Comparison of ENCODE assay signal across 8 cellular contexts in the genomic region with DNA sequence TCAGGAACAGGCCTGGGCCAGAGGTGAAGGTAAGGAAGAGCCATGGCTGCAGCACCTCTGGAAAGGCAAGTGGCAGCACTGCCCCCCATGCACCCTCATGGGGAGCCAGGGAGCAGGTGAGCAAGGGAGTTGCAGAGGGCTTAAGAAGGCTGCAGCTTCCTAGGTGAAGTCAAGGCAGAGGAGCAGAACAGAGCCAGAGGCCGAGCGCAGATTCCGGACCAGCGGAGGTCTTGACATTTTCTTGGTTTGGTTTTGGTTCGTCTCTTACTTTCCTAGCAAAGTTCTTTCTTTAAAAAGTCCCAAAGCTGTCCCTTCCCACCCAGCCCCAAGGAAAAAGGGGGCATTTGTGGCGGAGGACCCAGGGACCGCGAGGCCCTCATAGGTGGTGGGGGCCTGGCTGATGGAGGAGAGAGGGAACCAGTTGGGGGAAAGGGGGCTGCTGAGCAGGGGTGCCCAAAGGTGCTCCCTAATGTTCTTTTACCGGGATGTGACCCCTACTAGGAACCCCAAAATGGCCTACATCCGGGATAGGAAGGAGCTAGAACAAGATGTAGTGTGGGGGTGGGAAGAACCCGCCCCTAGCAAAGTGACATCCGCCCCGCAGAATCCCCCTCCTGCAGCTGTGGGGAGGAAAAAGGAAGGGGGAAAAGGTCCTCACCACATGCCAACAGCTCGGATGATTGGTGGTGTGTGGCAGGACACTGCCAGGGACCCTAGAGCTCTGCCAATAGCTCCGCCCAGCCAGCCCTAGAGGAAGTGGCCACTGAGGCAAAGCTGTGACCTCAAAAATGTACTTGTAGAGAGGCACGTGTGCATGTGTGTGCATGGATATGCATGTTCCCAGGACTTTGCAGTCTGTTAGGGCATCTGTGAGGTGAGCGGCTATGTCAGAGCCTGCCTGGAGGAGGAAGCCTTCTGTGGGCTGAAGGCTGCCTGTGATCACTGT. TPM values are rescaled to one million over a fixed set of nuclear protein-coding genes. Genes with fewer than 3 reads are reported as not detected.
DNase-seq lines count a peak whose midpoint lies in the region; ATAC-seq and TF ChIP-seq lines count a peak whose summit lies in the region.

No MANE protein-coding gene starts in this region.

- H3K27me3 ChIP-seq in CD8-positive, alpha-beta T cell (ENCODE audit: insufficient read depth, low read length): no peaks in the 10 kb centered on the region
- no peaks in the 10 kb centered on the region for H3K27me3 ChIP-seq in breast epithelium

- ATAC-seq in CD8-positive, alpha-beta T cell: peak; percentile 60
- ATAC-seq in GM19452 (IDR thresholded peaks at IDR 0.05; ENCODE audit: unreplicated experiment) (peak; percentile 55), HG03575 (IDR thresholded peaks at IDR 0.05; ENCODE audit: extremely low read depth, insufficient number of reproducible peaks, low FRiP score, unreplicated experiment) (peak; percentile 32)
- peak; percentile 81 for ATAC-seq in stimulated activated naive CD8-positive, alpha-beta T cell treated with anti-CD3 and anti-CD28 coated beads, Interleukin-15, amount 100 ng/mL, for 72 hours

- H3K9me3 ChIP-seq in CD8-positive, alpha-beta T cell (ENCODE audit: low read length): no peaks in the 10 kb centered on the region
- H3K9me3 ChIP-seq in breast epithelium: no peaks in the 10 kb centered on the region

- POLR2A ChIA-PET in CD8-positive, alpha-beta T cell (lab: Charles Lee): interaction anchor here (0.8 to 6.6 kb wide), 6 partner anchors 13 to 113 kb away, joined by 3 to 79 read pairs (median 4); partner anchors contain the start of genes CCDC107, CREB3, RMRP and SIT1

- peak overlapping the region; percentile 39 for H3K4me3 Mint-ChIP-seq in CD8-positive, alpha-beta T cell
- peak overlapping the region; percentile 87 for H3K4me3 Mint-ChIP-seq in activated naive CD8-positive, alpha-beta T cell treated with anti-CD3 and anti-CD28 coated beads for 36 hours
- H3K4me3 Mint-ChIP-seq in stimulated activated naive CD8-positive, alpha-beta T cell treated with anti-CD3 and anti-CD28 coated beads, Interleukin-15, amount 100 ng/mL, for 72 hours: peak overlapping the region; percentile 92 to 95

- TF ChIP-seq CTCF in CD8-positive, alpha-beta T cell (IDR thresholded peaks at IDR 0.05): no peak
- TF ChIP-seq CTCF in breast epithelium (IDR thresholded peaks at IDR 0.05): no peak

- H3K4me1 Mint-ChIP-seq in CD8-positive, alpha-beta T cell (ENCODE audit: low read depth): peaks cover 39% of the 10 kb centered on the region
- peaks cover 58% of the 10 kb centered on the region for H3K4me1 Mint-ChIP-seq in activated naive CD8-positive, alpha-beta T cell treated with anti-CD3 and anti-CD28 coated beads for 36 hours
- H3K4me1 Mint-ChIP-seq in stimulated activated naive CD8-positive, alpha-beta T cell treated with anti-CD3 and anti-CD28 coated beads, Interleukin-15, amount 100 ng/mL, for 72 hours: peaks cover 66% of the 10 kb centered on the region

- H3K36me3 ChIP-seq in CD8-positive, alpha-beta T cell (ENCODE audit: insufficient read depth, low read length): no peaks in the 10 kb centered on the region
- no peaks in the 10 kb centered on the region for H3K36me3 ChIP-seq in breast epithelium

- peak overlapping the region; percentile 87 for H3K27ac Mint-ChIP-seq in CD8-positive, alpha-beta T cell
- peak overlapping the region; percentile 96 for H3K27ac Mint-ChIP-seq in activated naive CD8-positive, alpha-beta T cell treated with anti-CD3 and anti-CD28 coated beads for 36 hours
- peak overlapping the region; percentile 89 to 93 for H3K27ac Mint-ChIP-seq in stimulated activated naive CD8-positive, alpha-beta T cell treated with anti-CD3 and anti-CD28 coated beads, Interleukin-15, amount 100 ng/mL, for 72 hours

- H3K9me3 Mint-ChIP-seq in CD8-positive, alpha-beta T cell: no peaks in the 10 kb centered on the region
- H3K9me3 Mint-ChIP-seq in activated naive CD8-positive, alpha-beta T cell treated with anti-CD3 and anti-CD28 coated beads for 36 hours: no peaks in the 10 kb centered on the region
- H3K9me3 Mint-ChIP-seq in stimulated activated naive CD8-positive, alpha-beta T cell treated with anti-CD3 and anti-CD28 coated beads, Interleukin-15, amount 100 ng/mL, for 72 hours: no peaks in the 10 kb centered on the region

- no peaks in the 10 kb centered on the region for H3K36me3 Mint-ChIP-seq in CD8-positive, alpha-beta T cell
- H3K36me3 Mint-ChIP-seq in activated naive CD8-positive, alpha-beta T cell treated with anti-CD3 and anti-CD28 coated beads for 36 hours: peaks cover 5% of the 10 kb centered on the region

- CTCF ChIA-PET in CD8-positive, alpha-beta T cell (lab: Charles Lee): interaction anchor here (1.0 to 13.8 kb wide), 7 partner anchors 8 to 74 kb away, joined by 3 to 147 read pairs (median 4); partner anchors contain the start of genes CCDC107, RMRP and TPM2

- H3K4me1 ChIP-seq in CD8-positive, alpha-beta T cell (ENCODE audit: insufficient read depth, low read length): peaks cover 34% of the 10 kb centered on the region
- no peaks in the 10 kb centered on the region for H3K4me1 ChIP-seq in breast epithelium

- intact Hi-C loops in CD8-positive, alpha-beta T cell (cut with DNase I, micrococcal nuclease): no loop called here
- intact Hi-C loops in breast epithelium (cut with DNase I; ENCODE audit: low total_unique reads): no loop called here

- DNase-seq in CD8-positive, alpha-beta T cell: peak in 6 of 7 experiments; percentile 18 to 63 (median 44)
- peak; percentile 71 for DNase-seq in activated naive CD8-positive, alpha-beta T cell treated with anti-CD3 and anti-CD28 coated beads for 36 hours
- peak; percentile 45 to 80 for DNase-seq in stimulated activated naive CD8-positive, alpha-beta T cell treated with anti-CD3 and anti-CD28 coated beads, Interleukin-15, amount 100 ng/mL, for 72 hours
- DNase-seq in DMS53 treated with DMSO at 0.1 percent for 48 hours (lab: John Stamatoyannopoulos, UW; ENCODE audit: unreplicated experiment) (no peak), medulla oblongata (ENCODE audit: extremely low spot score) (no peak), breast epithelium (ENCODE audit: low spot score in 2 of 2) (no peak)

- peak overlapping the region; percentile 0 for H3K4me3 ChIP-seq in CD8-positive, alpha-beta T cell (ENCODE audit: low read depth, low read length)
- H3K4me3 ChIP-seq in breast epithelium: no peak overlapping the region

- H3K27ac ChIP-seq in CD8-positive, alpha-beta T cell (ENCODE audit: low read depth, low read length): peak overlapping the region; percentile 14
- no peak overlapping the region for H3K27ac ChIP-seq in breast epithelium

- no peaks in the 10 kb centered on the region for H3K27me3 Mint-ChIP-seq in CD8-positive, alpha-beta T cell (ENCODE audit: low read depth)
- no peaks in the 10 kb centered on the region for H3K27me3 Mint-ChIP-seq in activated naive CD8-positive, alpha-beta T cell treated with anti-CD3 and anti-CD28 coated beads for 36 hours
- no peaks in the 10 kb centered on the region for H3K27me3 Mint-ChIP-seq in stimulated activated naive CD8-positive, alpha-beta T cell treated with anti-CD3 and anti-CD28 coated beads, Interleukin-15, amount 100 ng/mL, for 72 hours

- TF ChIP-seq POLR2A in breast epithelium (IDR thresholded peaks at IDR 0.05): no peak

RNA-seq across cellular contexts. Expression of gene CD72, which starts 0.9 kb away (rescaled TPM):
- 1 to 10 TPM; 2.9 to 5.7 TPM for total RNA-seq in CD8-positive, alpha-beta T cell
- total RNA-seq in activated naive CD8-positive, alpha-beta T cell treated with anti-CD3 and anti-CD28 coated beads for 36 hours: 10 to 100 TPM; 11.4 to 11.5 TPM
- 1 to 10 TPM; 3.6 to 6.4 (median 5.1) TPM for total RNA-seq in breast epithelium

RNA-seq across cellular contexts. Expression of gene TESK1, which starts 14.1 kb away (rescaled TPM):
- total RNA-seq in CD8-positive, alpha-beta T cell: 10 to 100 TPM; 18.0 to 19.6 TPM
- total RNA-seq in activated naive CD8-positive, alpha-beta T cell treated with anti-CD3 and anti-CD28 coated beads for 36 hours: 10 to 100 TPM; 24.9 to 26.0 TPM
- total RNA-seq in breast epithelium: 10 to 100 TPM; 26.5 to 50.4 (median 33.8) TPM

RNA-seq across cellular contexts. Expression of gene SIT1, which starts 31.6 kb away (rescaled TPM):
- 10 to 100 TPM; 11.0 to 11.6 TPM for total RNA-seq in CD8-positive, alpha-beta T cell
- 10 to 100 TPM; 67.7 to 69.4 TPM for total RNA-seq in activated naive CD8-positive, alpha-beta T cell treated with anti-CD3 and anti-CD28 coated beads for 36 hours
- 1 to 10 TPM; 1.2 to 3.2 (median 1.3) TPM for total RNA-seq in breast epithelium

RNA-seq across cellular contexts. Expression of gene RMRP, which starts 38.7 kb away (rescaled TPM):
- total RNA-seq in CD8-positive, alpha-beta T cell: over 10,000 TPM; 22,073 to 26,359 TPM
- total RNA-seq in activated naive CD8-positive, alpha-beta T cell treated with anti-CD3 and anti-CD28 coated beads for 36 hours: over 10,000 TPM in 1 of 2 experiments, 1,000 to 10,000 TPM in 1; 8,498 to 10,099 TPM
- total RNA-seq in breast epithelium: 1,000 to 10,000 TPM; 1,664 to 2,064 (median 2,058) TPM

RNA-seq across cellular contexts. Expression of gene CCDC107, which starts 39.0 kb away (rescaled TPM):
- 1 to 10 TPM; 7.4 to 9.1 TPM for total RNA-seq in CD8-positive, alpha-beta T cell
- 1 to 10 TPM; 8.2 to 9.4 TPM for total RNA-seq in activated naive CD8-positive, alpha-beta T cell treated with anti-CD3 and anti-CD28 coated beads for 36 hours
- total RNA-seq in breast epithelium: 100 to 1,000 TPM in 1 of 3 donors, 10 to 100 TPM in 2; 18.3 to 102 (median 35.4) TPM

Comparison
In these comparisons a context has a peak if more than half of its experiments do, and no peak if none do; other contexts are left out.
1. DNase-seq: peak in CD8-positive, alpha-beta T cell (6 of 7), activated naive CD8-positive, alpha-beta T cell treated with anti-CD3 and anti-CD28 coated beads for 36 hours (single experiment) and stimulated activated naive CD8-positive, alpha-beta T cell treated with anti-CD3 and anti-CD28 coated beads, Interleukin-15, amount 100 ng/mL, for 72 hours (2 of 2); none in DMS53 treated with DMSO at 0.1 percent for 48 hours (single experiment), medulla oblongata (single experiment) and breast epithelium (0 of 2).
2. H3K4me3 Mint-ChIP-seq: peak in every context shown above with its lines; median percentile 94 in stimulated activated naive CD8-positive, alpha-beta T cell treated with anti-CD3 and anti-CD28 coated beads, Interleukin-15, amount 100 ng/mL, for 72 hours; 87 in activated naive CD8-positive, alpha-beta T cell treated with anti-CD3 and anti-CD28 coated beads for 36 hours; 39 in CD8-positive, alpha-beta T cell.
3. RNA of gene SIT1, which starts 31.6 kb away (total RNA-seq): 67.7 to 69.4 TPM in activated naive CD8-positive, alpha-beta T cell treated with anti-CD3 and anti-CD28 coated beads for 36 hours; 11.0 to 11.6 TPM in CD8-positive, alpha-beta T cell and 1.2 to 3.2 TPM in breast epithelium; every median in the first group is over 4 times any median in the second.
4. Peak in every context shown above with its lines, with median percentiles within 50 percentile points of each other: ATAC-seq and H3K27ac Mint-ChIP-seq.